Comparison of ENCODE assay signal across 8 cellular contexts in the genomic region with DNA sequence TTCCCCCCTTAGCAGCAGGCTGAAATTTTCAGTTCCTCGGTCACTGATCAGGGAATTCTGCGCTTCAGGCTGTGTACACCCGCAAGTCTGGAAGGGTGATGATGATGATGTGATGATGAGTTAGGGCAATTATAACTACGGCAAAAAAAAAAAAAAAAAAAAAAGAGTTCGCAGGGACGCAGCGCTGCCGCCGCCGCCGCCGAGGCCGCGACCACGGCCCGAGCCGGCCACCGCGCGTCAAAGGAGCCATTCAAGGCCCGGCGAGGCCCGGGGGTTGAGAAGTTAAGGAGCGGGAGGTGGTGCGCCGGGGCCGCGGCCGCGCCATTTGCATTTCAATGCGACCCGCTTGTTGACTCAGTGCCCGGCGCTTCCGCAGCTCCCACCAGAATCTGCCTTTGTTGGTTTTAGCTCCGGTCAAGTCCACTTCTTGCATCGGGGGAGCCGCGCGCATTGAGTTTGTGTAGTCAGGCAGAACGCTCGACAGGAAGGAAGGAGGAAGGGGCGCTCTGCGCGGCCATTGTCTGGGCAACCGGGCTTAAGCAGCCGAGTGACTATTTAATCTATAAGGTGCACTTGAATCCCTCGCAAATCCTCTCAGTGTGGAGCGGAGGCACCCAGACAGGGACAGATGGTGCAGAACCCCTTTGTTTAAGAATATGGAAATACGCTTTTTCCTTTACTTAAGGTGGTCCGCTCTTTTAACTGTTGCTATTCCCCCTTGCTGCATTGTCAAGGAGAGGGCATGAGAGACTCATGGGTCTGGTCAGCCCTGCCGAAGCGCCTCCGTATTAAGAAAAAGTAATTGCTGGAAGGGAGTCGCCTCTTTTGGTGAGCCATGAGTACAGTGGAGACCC.
A peak's percentile ranks its signal among the peaks of the same experiment; 100 is the strongest.
DNase-seq lines count a peak whose midpoint lies in the region; ATAC-seq lines count a peak whose summit lies in the region.

No MANE protein-coding gene starts in this region.

- peak; percentile 56 for ATAC-seq in GM19025 (IDR thresholded peaks at IDR 0.05; ENCODE audit: low read depth, unreplicated experiment)

- H3K27ac ChIP-seq in SK-N-MC: no peak overlapping the region

- no peaks in the 10 kb centered on the region for H3K36me3 ChIP-seq in SK-N-MC (ENCODE audit: insufficient read depth, low read length)

- H3K4me3 ChIP-seq in SK-N-MC: 0 out of 2 replicates have a peak overlapping the region, but pooled peaks have one; percentile 17

- no peak overlapping the region for H3K9ac ChIP-seq in SK-N-MC (ENCODE audit: insufficient read length)

- peak; percentile 76 for DNase-seq in Ammon's horn (ENCODE audit: low spot score)
- DNase-seq in HuH-7 (ENCODE audit: low spot score): peak; percentile 66
- DNase-seq in SK-N-MC (ENCODE audit: low read depth, low spot score): no peak
- peak; percentile 16 to 72 for DNase-seq in dermis microvascular lymphatic vessel endothelial cell (ENCODE audit: low read depth in 2 of 2)
- DNase-seq in kidney tubule cell (ENCODE audit: low spot score): peak; percentile 83
- DNase-seq in smooth muscle cell of the brain vasculature (ENCODE audit: low read depth, low spot score): peak; percentile 47
- no peak for DNase-seq in GOT3 (lab: John Stamatoyannopoulos, UW)

- no peaks in the 10 kb centered on the region for H3K9me3 ChIP-seq in SK-N-MC (ENCODE audit: low read depth, low read length)

Comparison
In these comparisons a context has a peak if more than half of its experiments do, and no peak if none do; other contexts are left out.
1. DNase-seq: peak in Ammon's horn (single experiment), HuH-7 (single experiment), dermis microvascular lymphatic vessel endothelial cell (2 of 2), kidney tubule cell (single experiment) and smooth muscle cell of the brain vasculature (single experiment); none in SK-N-MC (single experiment) and GOT3 (single experiment).